ENCODE assay signal across 9 cellular contexts in genomic region chr19:46603195-46603637, GRCh38. TPM values are rescaled to one million over a fixed set of nuclear protein-coding genes. Genes with fewer than 3 reads are reported as not detected.
A peak's percentile ranks its signal among the peaks of the same experiment; 100 is the strongest.
DNase-seq lines count a peak whose midpoint lies in the region; ATAC-seq and TF ChIP-seq lines count a peak whose summit lies in the region.
"Had no signal": no experiment of that assay in that cellular context is flagged by ENCODE, and none has a peak within 500 bp of the region (broad histone marks: within the 10 kb centered on the region; RNA-seq: fewer than 3 reads in every experiment).

No MANE protein-coding gene starts in this region.

- H3F3A ChIP-seq in PC-3 (ENCODE audit: low read length, unreplicated experiment): no peaks in the 10 kb centered on the region

- no TSS peak for BruUV-seq in PC-3 (replicated peaks; lab: Mats Ljungman, UMichigan)

- H3K9ac ChIP-seq in ES-I3 (ENCODE audit: low read depth, low read length) (0 out of 2 replicates have a peak overlapping the region, but pooled peaks have one; percentile 100), PC-3 (ENCODE audit: low read length) (peak overlapping the region; percentile 99; the same call in 1 of the 2 replicates), parathyroid adenoma (no peak overlapping the region)

- CTCF ChIA-PET in PC-3 (lab: Charles Lee): no interaction called here

- H3K9me3 ChIP-seq in ES-I3 (ENCODE audit: control insufficient read depth, insufficient read depth, low read length) (peaks cover under 1% of the 10 kb centered on the region; the same call in 1 of the 2 replicates), PC-3 (ENCODE audit: low read length) (no peaks in the 10 kb centered on the region), parathyroid adenoma (ENCODE audit: control insufficient read depth, low read length) (no peaks in the 10 kb centered on the region)

- POLR2A ChIA-PET in PC-3 (lab: Charles Lee; ENCODE audit: unreplicated experiment): no interaction called here

- intact Hi-C loops in PC-3 (cut with micrococcal nuclease): no loop called here

- H3K4me3 ChIP-seq in PC-3 (ENCODE audit: low read length) (peak overlapping the region; percentile 100), epithelial cell of proximal tubule (ENCODE audit: low read depth, low read length) (peak overlapping the region; percentile 100), parathyroid adenoma (ENCODE audit: low read depth, low read length) (peak overlapping the region; percentile 98)

- no peaks in the 10 kb centered on the region for H3K27me3 ChIP-seq in PC-3 (ENCODE audit: low read length)
- H3K27me3 ChIP-seq in parathyroid adenoma (ENCODE audit: control insufficient read depth, insufficient read depth, low read length): no peaks in the 10 kb centered on the region

- ATAC-seq in PC-3 (no peak), HG03108 (IDR thresholded peaks at IDR 0.05; ENCODE audit: unreplicated experiment) (no peak)

- peaks cover 25% of the 10 kb centered on the region for H4K20me1 ChIP-seq in PC-3 (ENCODE audit: low read length)

- no peak for TF ChIP-seq CTCF in PC-3 (conservative IDR thresholded peaks at IDR 0.05; ENCODE audit: low read depth, low read length)
- TF ChIP-seq CTCF in epithelial cell of proximal tubule (conservative IDR thresholded peaks at IDR 0.05; ENCODE audit: low read depth, low read length): no peak
- no peak for TF ChIP-seq CTCF in parathyroid adenoma (IDR thresholded peaks at IDR 0.05)

- H3K36me3 ChIP-seq in ES-I3 (ENCODE audit: insufficient read depth, low read length): peaks cover 4% of the 10 kb centered on the region; the same call in 1 of the 2 replicates
- H3K36me3 ChIP-seq in PC-3 (ENCODE audit: low read depth, low read length): peaks cover 13% of the 10 kb centered on the region; the same call in 1 of the 2 replicates
- no peaks in the 10 kb centered on the region for H3K36me3 ChIP-seq in parathyroid adenoma (ENCODE audit: control insufficient read depth, insufficient read depth, low read length)

- H3K9me2 ChIP-seq in PC-3 (replicated peaks; ENCODE audit: low read length): no peaks in the 10 kb centered on the region

- no peak overlapping the region for H2AFZ ChIP-seq in PC-3 (ENCODE audit: low read length)
- peak overlapping the region; percentile 47 for H2AFZ ChIP-seq in parathyroid adenoma

- DNase-seq in PC-3 (no peak), epithelial cell of proximal tubule (ENCODE audit: low read depth) (no peak), GF-D8 (lab: John Stamatoyannopoulos, UW) (no peak)
- DNase-seq in stimulated activated CD4-positive, alpha-beta T cell treated with anti-CD3 and anti-CD28 coated beads, Interleukin-15, amount 100 ng/mL, for 24 hours: no peak
- no peak for DNase-seq in activated effector memory CD4-positive, alpha-beta T cell treated with Interleukin-2 at 50 U/mL for 16 hours
- DNase-seq: NCI-H2171 had no signal

- H3K4me2 ChIP-seq in PC-3 (ENCODE audit: low read length): peak overlapping the region; percentile 98
- H3K4me2 ChIP-seq in parathyroid adenoma (ENCODE audit: low read length): peak overlapping the region; percentile 98

- H3K4me1 ChIP-seq in ES-I3 (ENCODE audit: insufficient read depth, low read length): peaks cover 10% of the 10 kb centered on the region; the same call in 1 of the 2 replicates
- H3K4me1 ChIP-seq in PC-3 (ENCODE audit: insufficient read depth, low read length): peaks cover 13% of the 10 kb centered on the region
- H3K4me1 ChIP-seq in parathyroid adenoma: peaks cover 16% of the 10 kb centered on the region

- H3K27ac ChIP-seq in PC-3 (ENCODE audit: low read length) (no peak overlapping the region), parathyroid adenoma (peak overlapping the region; percentile 100)

- peaks cover 44% of the 10 kb centered on the region for H3K79me2 ChIP-seq in PC-3 (ENCODE audit: low read length)
- H3K79me2 ChIP-seq in parathyroid adenoma: peaks cover 21% of the 10 kb centered on the region

RNA-seq across cellular contexts. Expression of gene CALM3, which starts 2.1 kb away (rescaled TPM):
- 160 and 217 TPM in 2 replicates for total RNA-seq in PC-3 (2014; rRNA removed)
- total RNA-seq in epithelial cell of proximal tubule: 181 and 304 TPM in 2 replicates

RNA-seq across cellular contexts. Expression of gene PTGIR, which starts 21.7 kb away (rescaled TPM):
- total RNA-seq in PC-3 (2014; rRNA removed) (not detected in 2 replicates), epithelial cell of proximal tubule (0.07 and 0.58 TPM in 2 replicates)

RNA-seq across cellular contexts. Expression of gene GNG8, which starts 32.8 kb away (rescaled TPM):
- total RNA-seq in PC-3 (2014; rRNA removed) (not detected in 2 replicates), epithelial cell of proximal tubule (not detected in 2 replicates)

RNA-seq across cellular contexts. Expression of gene DACT3, which starts 57.8 kb away (rescaled TPM):
- total RNA-seq in PC-3 (2014; rRNA removed) (1.9 and 3.1 TPM in 2 replicates), epithelial cell of proximal tubule (not detected in 2 replicates)
